ENCODE assay signal across 1 cellular context in the genomic region with DNA sequence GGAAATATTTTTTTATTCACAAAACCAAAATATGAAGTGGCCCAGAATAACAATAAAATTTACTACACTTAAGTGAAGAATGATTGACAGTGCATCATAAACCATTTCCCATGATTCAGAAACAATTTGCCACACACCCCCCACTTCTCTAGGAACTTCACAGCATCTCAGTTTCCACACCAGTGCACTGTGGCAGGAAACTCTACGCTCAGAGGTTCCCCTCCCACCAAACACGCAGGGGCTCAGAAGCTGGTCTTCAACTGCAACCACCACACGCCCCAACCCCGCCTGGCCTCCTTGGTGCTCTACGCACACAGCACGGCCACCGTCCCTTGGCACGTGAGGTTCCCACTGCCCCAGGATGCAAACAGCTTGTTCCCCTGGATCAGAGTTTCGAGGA.
TF ChIP-seq lines count a peak whose summit lies in the region.

No MANE protein-coding gene starts in this region.

TF ChIP-seq in HepG2, 621 proteins besides CTCF, POLR2A, EP300 and RAD21 (continued from another document):
- TF ChIP-seq, protein P1, sequence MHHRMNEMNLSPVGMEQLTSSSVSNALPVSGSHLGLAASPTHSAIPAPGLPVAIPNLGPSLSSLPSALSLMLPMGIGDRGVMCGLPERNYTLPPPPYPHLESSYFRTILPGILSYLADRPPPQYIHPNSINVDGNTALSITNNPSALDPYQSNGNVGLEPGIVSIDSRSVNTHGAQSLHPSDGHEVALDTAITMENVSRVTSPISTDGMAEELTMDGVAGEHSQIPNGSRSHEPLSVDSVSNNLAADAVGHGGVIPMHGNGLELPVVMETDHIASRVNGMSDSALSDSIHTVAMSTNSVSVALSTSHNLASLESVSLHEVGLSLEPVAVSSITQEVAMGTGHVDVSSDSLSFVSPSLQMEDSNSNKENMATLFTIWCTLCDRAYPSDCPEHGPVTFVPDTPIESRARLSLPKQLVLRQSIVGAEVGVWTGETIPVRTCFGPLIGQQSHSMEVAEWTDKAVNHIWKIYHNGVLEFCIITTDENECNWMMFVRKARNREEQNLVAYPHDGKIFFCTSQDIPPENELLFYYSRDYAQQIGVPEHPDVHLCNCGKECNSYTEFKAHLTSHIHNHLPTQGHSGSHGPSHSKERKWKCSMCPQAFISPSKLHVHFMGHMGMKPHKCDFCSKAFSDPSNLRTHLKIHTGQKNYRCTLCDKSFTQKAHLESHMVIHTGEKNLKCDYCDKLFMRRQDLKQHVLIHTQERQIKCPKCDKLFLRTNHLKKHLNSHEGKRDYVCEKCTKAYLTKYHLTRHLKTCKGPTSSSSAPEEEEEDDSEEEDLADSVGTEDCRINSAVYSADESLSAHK (CRISPR knock-in tag; IDR thresholded peaks at IDR 0.05; ENCODE audit: borderline replicate concordance) = no peak
- TF ChIP-seq ZNF747 (CRISPR knock-in tag; IDR thresholded peaks at IDR 0.05; ENCODE audit: borderline replicate concordance) (no peak), ZNF720 (CRISPR knock-in tag; IDR thresholded peaks at IDR 0.05) (no peak)
